ENCODE assay signal across 7 cellular contexts in genomic region chr16:54096607-54097006, GRCh38.
"Had no signal": no experiment of that assay in that cellular context is flagged by ENCODE, and none has a peak within 500 bp of the region (broad histone marks: within the 10 kb centered on the region; RNA-seq: fewer than 3 reads in every experiment).

No MANE protein-coding gene starts in this region.

- H3K9ac ChIP-seq: KMS-11 had no signal

- DNase-seq: IMR-90, KBM-7, KG1 had no signal

- FAIRE-seq: HTR-8/SVneo, K562 had no signal

- ATAC-seq: K562 had no signal

- H3K27ac ChIP-seq: HL-60, KMS-11 had no signal

- H3K4me2 ChIP-seq: KMS-11 had no signal

- H3K4me3 ChIP-seq: K562 had no signal
